ENCODE assay signal across 20 cellular contexts in the genomic region with DNA sequence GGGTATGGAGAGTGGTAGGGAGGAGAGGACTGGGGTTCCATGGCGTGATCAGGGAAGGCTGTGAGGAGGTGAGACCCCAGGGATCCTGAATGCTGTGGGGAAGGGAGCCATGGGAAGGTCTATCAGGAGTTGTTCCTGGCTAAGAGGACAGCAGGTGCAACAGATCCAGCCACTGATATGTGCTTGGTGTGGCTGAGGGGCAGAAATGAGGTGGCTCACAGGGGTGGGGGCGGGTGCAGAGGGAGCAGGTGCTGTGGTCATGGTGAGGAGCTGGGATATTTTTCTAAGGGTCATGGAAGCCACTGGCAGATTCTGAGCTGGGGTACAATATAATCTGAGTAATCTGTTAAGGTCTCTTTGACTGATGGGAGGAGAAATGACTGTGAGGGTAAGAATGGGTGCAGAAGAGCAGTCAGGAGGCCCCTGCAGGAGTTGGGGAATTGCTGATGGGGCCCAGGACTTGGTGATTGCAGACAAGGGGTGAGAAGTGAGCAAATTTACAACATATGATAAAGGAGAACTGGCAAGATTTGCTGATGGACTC. TPM values are rescaled to one million over a fixed set of nuclear protein-coding genes. Genes with fewer than 3 reads are reported as not detected.
DNase-seq lines count a peak whose midpoint lies in the region; ATAC-seq and TF ChIP-seq lines count a peak whose summit lies in the region.
"Had no signal": no experiment of that assay in that cellular context is flagged by ENCODE, and none has a peak within 500 bp of the region (broad histone marks: within the 10 kb centered on the region; RNA-seq: fewer than 3 reads in every experiment).

No MANE protein-coding gene starts in this region.

- TF ChIP-seq POLR2A in prostate gland (IDR thresholded peaks at IDR 0.05), result no peak

- POLR2A ChIA-PET in activated CD4-positive, alpha-beta T cell treated with anti-CD3 and anti-CD28 coated beads for 36 hours (lab: Charles Lee), result no interaction called here

- H4K91ac ChIP-seq in mesenchymal stem cell (ENCODE audit: low read length), result peak overlapping the region; percentile 75

- H2BK5ac ChIP-seq in mesenchymal stem cell (ENCODE audit: low read depth, low read length, poor library complexity, severe bottlenecking), result no peak overlapping the region

- H3K27me3 ChIP-seq in mesenchymal stem cell (ENCODE audit: control insufficient read depth in 1 of 2, insufficient read depth in 1 of 2, low read length in 2 of 2), result no peaks in the 10 kb centered on the region
- no peaks in the 10 kb centered on the region for H3K27me3 ChIP-seq in mammary epithelial cell (ENCODE audit: insufficient read depth, low read length)
- no peaks in the 10 kb centered on the region for H3K27me3 ChIP-seq in prostate gland (replicated peaks; ENCODE audit: insufficient read depth)
- H3K27me3 ChIP-seq: BLaER1 had no signal

- H4K8ac ChIP-seq in mesenchymal stem cell (ENCODE audit: low read length), result no peak overlapping the region

- BruUV-seq in mammary epithelial cell (replicated peaks; lab: Mats Ljungman, UMichigan), result no TSS peak

- no peak overlapping the region for H2BK12ac ChIP-seq in mesenchymal stem cell (ENCODE audit: low read length in 2 of 2)

- H3K27me3 Mint-ChIP-seq in activated CD4-positive, alpha-beta T cell treated with anti-CD3 and anti-CD28 coated beads for 36 hours, result no peaks in the 10 kb centered on the region
- H3K27me3 Mint-ChIP-seq in neural crest cell (ENCODE audit: low read depth), result no peaks in the 10 kb centered on the region

- no peak overlapping the region for H3K23ac ChIP-seq in mesenchymal stem cell (ENCODE audit: low read length in 2 of 2)

- H3K79me1 ChIP-seq in mesenchymal stem cell (replicated peaks; ENCODE audit: low read length, poor library complexity, severe bottlenecking), result no peaks in the 10 kb centered on the region

- H3K9ac ChIP-seq in mesenchymal stem cell (ENCODE audit: low read length) (no peak overlapping the region), mammary epithelial cell (ENCODE audit: insufficient read depth, low read length) (no peak overlapping the region)
- H3K9ac ChIP-seq: BLaER1 had no signal

- H3K27ac Mint-ChIP-seq in activated CD4-positive, alpha-beta T cell treated with anti-CD3 and anti-CD28 coated beads for 36 hours, result no peak overlapping the region
- peak overlapping the region; percentile 48 for H3K27ac Mint-ChIP-seq in neural crest cell (ENCODE audit: unreplicated experiment)
- H3K27ac Mint-ChIP-seq: CD14-positive monocyte; CD4-positive, alpha-beta memory T cell; HFFc6 had no signal

- no peak overlapping the region for H3K4me2 ChIP-seq in mesenchymal stem cell (ENCODE audit: low read length, poor library complexity, severe bottlenecking)
- no peak overlapping the region for H3K4me2 ChIP-seq in mammary epithelial cell (ENCODE audit: insufficient read depth, low read depth, low read length)
- H3K4me2 ChIP-seq: BLaER1 had no signal

- H2BK15ac ChIP-seq in mesenchymal stem cell (ENCODE audit: low read depth, poor library complexity, severe bottlenecking), result no peak overlapping the region

- H3K4me1 ChIP-seq in mesenchymal stem cell (ENCODE audit: control insufficient read depth, insufficient read depth, low read depth, low read length) (peaks cover 1% of the 10 kb centered on the region), mammary epithelial cell (ENCODE audit: insufficient read depth, low read length) (peaks cover 2% of the 10 kb centered on the region), prostate gland (replicated peaks) (no peaks in the 10 kb centered on the region)
- H3K4me1 ChIP-seq: BLaER1 had no signal

- H3K36me3 ChIP-seq in mesenchymal stem cell (ENCODE audit: control insufficient read depth in 1 of 2, insufficient read depth in 2 of 2, low read depth in 1 of 2, low read length in 2 of 2), result peaks cover 3 to 10% of the 10 kb centered on the region in 2 experiments
- H3K36me3 ChIP-seq in mammary epithelial cell (ENCODE audit: insufficient read depth, low read length), result no peaks in the 10 kb centered on the region
- no peaks in the 10 kb centered on the region for H3K36me3 ChIP-seq in prostate gland
- H3K36me3 ChIP-seq: BLaER1 had no signal

- dilution Hi-C loops in mammary epithelial cell (cut with HindIII; ENCODE audit: low sequenced_read_pairs), result loop anchor here (10.0 kb wide), 1 partner anchor 426 kb away; no protein-coding TSS in a partner anchor

- no peaks in the 10 kb centered on the region for H4K20me1 ChIP-seq in mammary epithelial cell (ENCODE audit: insufficient read depth, low read length)
- H4K20me1 ChIP-seq: BLaER1 had no signal

- CTCF ChIA-PET in activated CD4-positive, alpha-beta T cell treated with anti-CD3 and anti-CD28 coated beads for 36 hours (lab: Charles Lee), result no interaction called here
- CTCF ChIA-PET in mammary epithelial cell (lab: Charles Lee; ENCODE audit: low non-redundant PET), result interaction anchor here (0.6 kb wide), 1 partner anchor 436 kb away, joined by 3 read pairs; no protein-coding TSS in a partner anchor

- no peak overlapping the region for H3K4me3 Mint-ChIP-seq in activated CD4-positive, alpha-beta T cell treated with anti-CD3 and anti-CD28 coated beads for 36 hours
- H3K4me3 Mint-ChIP-seq in neural crest cell, result no peak overlapping the region
- H3K4me3 Mint-ChIP-seq: CD14-positive monocyte; CD4-positive, alpha-beta memory T cell; HFFc6 had no signal

- peak; percentile 7 for DNase-seq in activated CD4-positive, alpha-beta T cell treated with anti-CD3 and anti-CD28 coated beads for 36 hours
- no peak for DNase-seq in activated CD4-positive, alpha-beta T cell treated with anti-CD3 and anti-CD28 coated beads, Interleukin-2, amount 50 U/mL, for 4 hours
- DNase-seq in mesenchymal stem cell (no peak), neural crest cell (ENCODE audit: low read depth, low spot score) (no peak), mammary epithelial cell (no peak), prostate gland (ENCODE audit: low spot score) (no peak), GM19240 (ENCODE audit: insufficient read length, low spot score) (no peak)
- DNase-seq: 8988T; CD4-positive, alpha-beta memory T cell; DMS153; DMS79; GDM1; GOT3; H7; HFFc6 had no signal

- peak; percentile 30 for ATAC-seq in activated CD4-positive, alpha-beta T cell treated with anti-CD3 and anti-CD28 coated beads for 36 hours
- ATAC-seq: HCT116 had no signal

- peak overlapping the region in 1 of 2 experiments; percentile 73 for H3K4ac ChIP-seq in mesenchymal stem cell (ENCODE audit: low read depth in 1 of 2, low read length in 2 of 2)

- no peak overlapping the region for H3K27ac ChIP-seq in mesenchymal stem cell (ENCODE audit: low read length, poor library complexity, severe bottlenecking)
- H3K27ac ChIP-seq in mammary epithelial cell (ENCODE audit: insufficient read depth, low read depth, low read length), result no peak overlapping the region
- H3K27ac ChIP-seq in prostate gland, result no peak overlapping the region
- H3K27ac ChIP-seq: BLaER1, HL-60 had no signal

- in situ Hi-C loops in mammary epithelial cell (cut with MboI; ENCODE audit: low sequenced_read_pairs in 2 of 2), result no loop called here

- H2BK120ac ChIP-seq in mesenchymal stem cell (ENCODE audit: low read depth, low read length), result no peak overlapping the region

- no peaks in the 10 kb centered on the region for H3K9me3 ChIP-seq in mesenchymal stem cell (ENCODE audit: control insufficient read depth, low read length)
- no peaks in the 10 kb centered on the region for H3K9me3 ChIP-seq in mammary epithelial cell (replicated peaks; ENCODE audit: insufficient read depth, low read length)
- no peaks in the 10 kb centered on the region for H3K9me3 ChIP-seq in prostate gland
- H3K9me3 ChIP-seq: BLaER1 had no signal

- no peak overlapping the region for H2AK5ac ChIP-seq in mesenchymal stem cell (ENCODE audit: low read length, severe bottlenecking)

- H3K4me3 ChIP-seq in mesenchymal stem cell (ENCODE audit: insufficient read depth in 1 of 2, low read depth in 1 of 2, low read length in 2 of 2), result no peak overlapping the region
- H3K4me3 ChIP-seq in mammary epithelial cell (replicated peaks in 1 of 3; ENCODE audit: insufficient read depth in 1 of 3, low read depth in 2 of 3, low read length in 3 of 3), result no peak overlapping the region
- no peak overlapping the region for H3K4me3 ChIP-seq in prostate gland
- H3K4me3 ChIP-seq: BLaER1 had no signal

- H3K36me3 Mint-ChIP-seq in activated CD4-positive, alpha-beta T cell treated with anti-CD3 and anti-CD28 coated beads for 36 hours (ENCODE audit: low read depth), result no peaks in the 10 kb centered on the region
- H3K36me3 Mint-ChIP-seq in neural crest cell (ENCODE audit: low read depth), result no peaks in the 10 kb centered on the region
- H3K36me3 Mint-ChIP-seq: CD14-positive monocyte; CD4-positive, alpha-beta memory T cell had no signal

- H3K79me2 ChIP-seq in mammary epithelial cell (ENCODE audit: insufficient read depth, low read length), result no peaks in the 10 kb centered on the region

- no peak overlapping the region for H3K14ac ChIP-seq in mesenchymal stem cell (ENCODE audit: low read length in 2 of 2)

- H3K4me1 Mint-ChIP-seq in activated CD4-positive, alpha-beta T cell treated with anti-CD3 and anti-CD28 coated beads for 36 hours, result no peaks in the 10 kb centered on the region
- H3K4me1 Mint-ChIP-seq in neural crest cell, result no peaks in the 10 kb centered on the region
- H3K4me1 Mint-ChIP-seq: CD14-positive monocyte; CD4-positive, alpha-beta memory T cell had no signal

- intact Hi-C loops in activated CD4-positive, alpha-beta T cell treated with anti-CD3 and anti-CD28 coated beads for 36 hours (cut with DNase I, micrococcal nuclease), result no loop called here
- intact Hi-C loops in mammary epithelial cell (cut with micrococcal nuclease) (no loop called here), prostate gland (cut with DNase I) (no loop called here)

- no peak overlapping the region for H3K18ac ChIP-seq in mesenchymal stem cell (ENCODE audit: low read depth in 1 of 2, low read length in 2 of 2)

- H2AFZ ChIP-seq in mesenchymal stem cell (ENCODE audit: low read depth, low read length) (no peak overlapping the region), mammary epithelial cell (ENCODE audit: low read depth, low read length) (no peak overlapping the region)

- no peak for TF ChIP-seq CTCF in neural crest cell (conservative IDR thresholded peaks at IDR 0.05)
- no peak for TF ChIP-seq CTCF in mammary epithelial cell (conservative IDR thresholded peaks at IDR 0.05 in 1 of 2, IDR thresholded peaks at IDR 0.05 in 1 of 2; ENCODE audit: extremely low read depth in 1 of 2, insufficient read depth in 1 of 2, low read depth in 1 of 2, low read length in 2 of 2)
- no peak for TF ChIP-seq CTCF in prostate gland (IDR thresholded peaks at IDR 0.05)

- no peaks in the 10 kb centered on the region for H3K9me3 Mint-ChIP-seq in activated CD4-positive, alpha-beta T cell treated with anti-CD3 and anti-CD28 coated beads for 36 hours (ENCODE audit: low read depth)
- no peaks in the 10 kb centered on the region for H3K9me3 Mint-ChIP-seq in neural crest cell
- H3K9me3 Mint-ChIP-seq: CD14-positive monocyte; CD4-positive, alpha-beta memory T cell; HFFc6 had no signal

- WGBS in mesenchymal stem cell, result 84% methylated on average over 2 of the region's 2 CpGs
- 61% methylated on average over 2 of the region's 2 CpGs for WGBS in mammary epithelial cell (ENCODE audit: low coverage, missing lambda C conversion rate)
- WGBS in prostate gland, result 78% methylated on average over 2 of the region's 2 CpGs

RNA-seq across cellular contexts. Expression of gene DMC1, which starts 31.3 kb away (rescaled TPM):
- 10 to 100 TPM; 16.3 to 18.9 TPM for total RNA-seq in activated CD4-positive, alpha-beta T cell treated with anti-CD3 and anti-CD28 coated beads for 36 hours
- polyA plus RNA-seq in mesenchymal stem cell (2013, experiment 1 of 2), result 0.77 TPM
- 0.81 TPM for polyA plus RNA-seq in mesenchymal stem cell (2013, experiment 2 of 2)
- total RNA-seq in neural crest cell (8.1 and 9.0 TPM in 2 replicates), mammary epithelial cell (1 to 10 TPM in 1 of 2 donors, under 1 TPM in 1; 0.50 to 1.3 TPM), prostate gland (1 to 10 TPM in 1 of 2 donors, under 1 TPM in 1; 0.23 to 3.2 TPM)
- polyA plus RNA-seq in mammary epithelial cell, result 0.22 TPM
- polyA minus RNA-seq in mammary epithelial cell, result not detected
- polyA plus RNA-seq: CD14-positive monocyte; CD4-positive, alpha-beta memory T cell had no signal

RNA-seq across cellular contexts. Expression of gene FAM227A, which starts 54.9 kb away (rescaled TPM):
- total RNA-seq in activated CD4-positive, alpha-beta T cell treated with anti-CD3 and anti-CD28 coated beads for 36 hours, result under 1 TPM; 0.30 to 0.63 TPM
- polyA plus RNA-seq in mesenchymal stem cell (2013, experiment 1 of 2), result 1.1 TPM
- polyA plus RNA-seq in mesenchymal stem cell (2013, experiment 2 of 2), result 0.56 TPM
- total RNA-seq in neural crest cell, result 7.3 and 7.8 TPM in 2 replicates
- total RNA-seq in mammary epithelial cell, result 1 to 10 TPM; 2.1 to 5.7 TPM
- 0.52 TPM for polyA plus RNA-seq in mammary epithelial cell
- 3.7 TPM for polyA minus RNA-seq in mammary epithelial cell
- 1 to 10 TPM; 1.0 to 2.2 TPM for total RNA-seq in prostate gland
- total RNA-seq: HT1080 had no signal
- polyA plus RNA-seq: CD14-positive monocyte; CD4-positive, alpha-beta memory T cell had no signal

RNA-seq across cellular contexts. Expression of gene CBY1, which starts 55.1 kb away (rescaled TPM):
- 10 to 100 TPM in 1 of 2 experiments, 1 to 10 TPM in 1; 9.8 to 11.6 TPM for total RNA-seq in activated CD4-positive, alpha-beta T cell treated with anti-CD3 and anti-CD28 coated beads for 36 hours
- 32.4 TPM for polyA plus RNA-seq in mesenchymal stem cell (2013, experiment 1 of 2)
- 32.0 TPM for polyA plus RNA-seq in mesenchymal stem cell (2013, experiment 2 of 2)
- total RNA-seq in neural crest cell (39.1 and 39.4 TPM in 2 replicates), mammary epithelial cell (10 to 100 TPM; 19.5 to 34.1 TPM), prostate gland (10 to 100 TPM; 24.7 to 41.0 TPM)
- 38.1 TPM for polyA plus RNA-seq in mammary epithelial cell
- 28.1 TPM for polyA minus RNA-seq in mammary epithelial cell
